Comparison of ENCODE assay signal across 10 cellular contexts in the genomic region with DNA sequence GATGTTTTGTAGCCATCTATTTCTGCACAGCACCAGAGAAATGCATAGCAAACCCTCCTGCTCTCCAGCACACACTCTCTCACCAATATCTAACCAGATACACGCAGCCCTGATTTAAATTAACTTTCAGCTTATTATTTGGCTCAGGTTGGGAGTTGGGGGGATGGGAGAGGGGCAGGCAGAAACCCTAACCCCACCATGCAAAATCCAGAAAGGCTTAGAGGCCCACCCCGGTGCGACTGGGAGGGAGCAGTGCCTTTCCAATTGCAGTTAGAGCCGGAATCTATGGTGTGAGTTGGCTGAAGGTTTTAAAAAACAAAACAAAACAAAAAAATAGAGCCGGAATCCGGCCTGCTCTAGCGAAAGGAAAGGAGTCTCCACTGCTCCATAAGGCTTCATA. TPM values are rescaled to one million over a fixed set of nuclear protein-coding genes. Genes with fewer than 3 reads are reported as not detected.
DNase-seq lines count a peak whose midpoint lies in the region; ATAC-seq and TF ChIP-seq lines count a peak whose summit lies in the region.
"Had no signal": no experiment of that assay in that cellular context is flagged by ENCODE, and none has a peak within 500 bp of the region (broad histone marks: within the 10 kb centered on the region; RNA-seq: fewer than 3 reads in every experiment).

No MANE protein-coding gene starts in this region.

- under 1% methylated on average over 7 of the region's 7 CpGs for WGBS in SK-N-SH (ENCODE audit: low lambda C conversion rate)
- 0 to 5% methylated on average over 3 to 6 of the region's 7 CpGs for WGBS in endodermal cell (ENCODE audit: insufficient coverage in 1 of 2, insufficient read length in 1 of 2), 2 experiments

- H3K4me3 Mint-ChIP-seq in endodermal cell: peak overlapping the region; percentile 94
- peak overlapping the region; percentile 92 for H3K4me3 Mint-ChIP-seq in osteocyte (ENCODE audit: unreplicated experiment)

- H3K27me3 ChIP-seq in SK-N-SH (ENCODE audit: insufficient read depth) (no peaks in the 10 kb centered on the region), OCI-LY3 (ENCODE audit: low read depth, low read length) (no peaks in the 10 kb centered on the region), endodermal cell (ENCODE audit: control insufficient read depth, insufficient read depth, low read length, poor library complexity, severe bottlenecking) (no peaks in the 10 kb centered on the region)

- TF ChIP-seq CTCF in SK-N-SH (IDR thresholded peaks at IDR 0.05) (no peak), OCI-LY3 (IDR thresholded peaks at IDR 0.05; ENCODE audit: low read depth, low read length) (no peak), endodermal cell (conservative IDR thresholded peaks at IDR 0.05) (no peak), osteocyte (IDR thresholded peaks at IDR 0.05) (no peak)

- peak overlapping the region; percentile 93 for H3K27ac Mint-ChIP-seq in endodermal cell
- H3K27ac Mint-ChIP-seq in osteocyte (ENCODE audit: unreplicated experiment): peak overlapping the region; percentile 93

- H3K27ac ChIP-seq in SK-N-SH (ENCODE audit: low read depth in 2 of 2, low read length in 1 of 2) (peak overlapping the region; percentile 93 to 96), OCI-LY3 (ENCODE audit: low read length) (peak overlapping the region; percentile 96), endodermal cell (ENCODE audit: low read depth, low read length) (no peak overlapping the region)

- H3K9ac ChIP-seq in SK-N-SH (peak overlapping the region; percentile 91), OCI-LY3 (ENCODE audit: low read length) (peak overlapping the region; percentile 99), endodermal cell (ENCODE audit: extremely low read depth, low read length, poor library complexity, severe bottlenecking) (peak overlapping the region; percentile 90)

- H3K4me2 ChIP-seq in SK-N-SH (peak overlapping the region; percentile 94), OCI-LY3 (ENCODE audit: low read length) (peak overlapping the region; percentile 92)

- H2AFZ ChIP-seq in SK-N-SH (ENCODE audit: low read depth): 0 out of 2 replicates have a peak overlapping the region, but pooled peaks have one; percentile 30
- no peak overlapping the region for H2AFZ ChIP-seq in OCI-LY3 (ENCODE audit: low read depth, low read length)

- H4K20me1 ChIP-seq in SK-N-SH (ENCODE audit: insufficient read depth) (peaks cover 57% of the 10 kb centered on the region), OCI-LY3 (ENCODE audit: insufficient read depth, low read length) (peaks cover 52% of the 10 kb centered on the region)

- CTCF ChIA-PET in SK-N-SH (lab: Yijun Ruan, JAX): interaction anchor here (0.8 to 3.2 kb wide), 11 partner anchors 11 to 282 kb away, joined by 3 to 14 read pairs (median 5); no protein-coding TSS in a partner anchor

- peaks cover 8 to 15% of the 10 kb centered on the region in 2 experiments for H3K36me3 ChIP-seq in SK-N-SH (replicated peaks in 1 of 2; ENCODE audit: control insufficient read depth in 1 of 2, insufficient read depth in 2 of 2, low read length in 1 of 2)
- H3K36me3 ChIP-seq in OCI-LY3 (replicated peaks; ENCODE audit: low read depth, low read length): peaks cover 27% of the 10 kb centered on the region
- H3K36me3 ChIP-seq in endodermal cell (ENCODE audit: control insufficient read depth, insufficient read depth, low read length): peaks cover 9% of the 10 kb centered on the region

- ATAC-seq in SK-N-SH treated with all-trans-retinoic acid at 6 μM for 48 hours: no peak
- no peak for ATAC-seq in HG02588 (IDR thresholded peaks at IDR 0.05; ENCODE audit: unreplicated experiment)
- ATAC-seq in GM21786 (IDR thresholded peaks at IDR 0.05; ENCODE audit: unreplicated experiment): no peak
- ATAC-seq in GM19023 (IDR thresholded peaks at IDR 0.05; ENCODE audit: unreplicated experiment): no peak

- no peak for TF ChIP-seq EP300 in SK-N-SH (IDR thresholded peaks at IDR 0.05; ENCODE audit: borderline replicate concordance in 1 of 2, low read depth in 1 of 2, low read length in 1 of 2)

- H3K4me1 ChIP-seq in SK-N-SH (ENCODE audit: control insufficient read depth in 1 of 2, insufficient read depth in 2 of 2, low read depth in 1 of 2, low read length in 1 of 2) (peaks cover 30 to 38% of the 10 kb centered on the region in 2 experiments), OCI-LY3 (ENCODE audit: low read length) (peaks cover 23% of the 10 kb centered on the region), endodermal cell (ENCODE audit: control insufficient read depth, insufficient read depth, low read length) (peaks cover 10% of the 10 kb centered on the region)

- H3K4me3 ChIP-seq in SK-N-SH (ENCODE audit: low read depth in 2 of 2, low read length in 1 of 2): peak overlapping the region; percentile 88 to 89
- peak overlapping the region; percentile 93 for H3K4me3 ChIP-seq in OCI-LY3 (ENCODE audit: low read length)
- H3K4me3 ChIP-seq in endodermal cell (ENCODE audit: low read length): peak overlapping the region; percentile 98

- H3K36me3 Mint-ChIP-seq in endodermal cell (ENCODE audit: low read depth) (peaks cover 9% of the 10 kb centered on the region), osteocyte (ENCODE audit: unreplicated experiment) (no peaks in the 10 kb centered on the region)

- H3K27me3 Mint-ChIP-seq in endodermal cell (ENCODE audit: insufficient read depth) (no peaks in the 10 kb centered on the region), osteocyte (ENCODE audit: unreplicated experiment) (no peaks in the 10 kb centered on the region)

- H3F3A ChIP-seq in SK-N-SH (replicated peaks; ENCODE audit: insufficient read depth): peaks cover 18% of the 10 kb centered on the region

- H3K9me2 ChIP-seq in SK-N-SH: no peaks in the 10 kb centered on the region; the same call in 1 of the 2 replicates

- H3K9me3 Mint-ChIP-seq in endodermal cell (no peaks in the 10 kb centered on the region), osteocyte (ENCODE audit: unreplicated experiment) (no peaks in the 10 kb centered on the region)

- H3K4me1 Mint-ChIP-seq in endodermal cell: peaks cover 33% of the 10 kb centered on the region
- H3K4me1 Mint-ChIP-seq in osteocyte (ENCODE audit: unreplicated experiment): peaks cover 56% of the 10 kb centered on the region

- H3K9me3 ChIP-seq in SK-N-SH (no peaks in the 10 kb centered on the region), OCI-LY3 (ENCODE audit: insufficient read depth, low read length) (no peaks in the 10 kb centered on the region), endodermal cell (ENCODE audit: control insufficient read depth, low read length) (no peaks in the 10 kb centered on the region)

- DNase-seq in SK-N-SH (peak; percentile 39), endodermal cell (peak; percentile 67), osteocyte (ENCODE audit: extremely low spot score, unreplicated experiment) (no peak)
- DNase-seq: activated CD8-positive, alpha-beta memory T cell treated with anti-CD3 and anti-CD28 coated beads, Interleukin-2, amount 50 U/mL, for 4 hours; NK-92 treated with Interleukin-12 subunit alpha and Interleukin-12 subunit beta, amount 100 ng/mL, for 24 hours had no signal

- H3K79me2 ChIP-seq in SK-N-SH (ENCODE audit: insufficient read depth): peaks cover 88% of the 10 kb centered on the region
- H3K79me2 ChIP-seq in OCI-LY3 (ENCODE audit: low read length): peaks cover 84% of the 10 kb centered on the region

- no peak for TF ChIP-seq RAD21 in SK-N-SH (IDR thresholded peaks at IDR 0.05; ENCODE audit: low read length)

- POLR2A ChIA-PET in SK-N-SH (lab: Yijun Ruan, JAX): interaction anchor here (0.7 to 1.5 kb wide), 5 partner anchors 12 to 283 kb away, joined by 3 to 4 read pairs (median 4); a partner anchor contains a TSS

TF ChIP-seq in SK-N-SH, 30 proteins besides CTCF, POLR2A, EP300 and RAD21:
- TF ChIP-seq SIN3A (IDR thresholded peaks at IDR 0.05; ENCODE audit: borderline replicate concordance, low read depth, low read length) (peak; percentile 43; the same call in 1 of the 2 replicates), MXI1 (IDR thresholded peaks at IDR 0.05; ENCODE audit: low read depth, low read length) (peak; percentile 28; the same call in 1 of the 2 replicates)
- TF ChIP-seq, protein P1, sequence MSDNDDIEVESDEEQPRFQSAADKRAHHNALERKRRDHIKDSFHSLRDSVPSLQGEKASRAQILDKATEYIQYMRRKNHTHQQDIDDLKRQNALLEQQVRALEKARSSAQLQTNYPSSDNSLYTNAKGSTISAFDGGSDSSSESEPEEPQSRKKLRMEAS (IDR thresholded peaks at IDR 0.05; ENCODE audit: low read depth): no peak
TF ChIP-seq in SK-N-SH: peak in this region for 2.

TF ChIP-seq in SK-N-SH treated with all-trans-retinoic acid at 6 μM for 48 hours, 23 proteins besides CTCF, POLR2A, EP300 and RAD21 (continues in another document):
- TF ChIP-seq, protein P2, sequence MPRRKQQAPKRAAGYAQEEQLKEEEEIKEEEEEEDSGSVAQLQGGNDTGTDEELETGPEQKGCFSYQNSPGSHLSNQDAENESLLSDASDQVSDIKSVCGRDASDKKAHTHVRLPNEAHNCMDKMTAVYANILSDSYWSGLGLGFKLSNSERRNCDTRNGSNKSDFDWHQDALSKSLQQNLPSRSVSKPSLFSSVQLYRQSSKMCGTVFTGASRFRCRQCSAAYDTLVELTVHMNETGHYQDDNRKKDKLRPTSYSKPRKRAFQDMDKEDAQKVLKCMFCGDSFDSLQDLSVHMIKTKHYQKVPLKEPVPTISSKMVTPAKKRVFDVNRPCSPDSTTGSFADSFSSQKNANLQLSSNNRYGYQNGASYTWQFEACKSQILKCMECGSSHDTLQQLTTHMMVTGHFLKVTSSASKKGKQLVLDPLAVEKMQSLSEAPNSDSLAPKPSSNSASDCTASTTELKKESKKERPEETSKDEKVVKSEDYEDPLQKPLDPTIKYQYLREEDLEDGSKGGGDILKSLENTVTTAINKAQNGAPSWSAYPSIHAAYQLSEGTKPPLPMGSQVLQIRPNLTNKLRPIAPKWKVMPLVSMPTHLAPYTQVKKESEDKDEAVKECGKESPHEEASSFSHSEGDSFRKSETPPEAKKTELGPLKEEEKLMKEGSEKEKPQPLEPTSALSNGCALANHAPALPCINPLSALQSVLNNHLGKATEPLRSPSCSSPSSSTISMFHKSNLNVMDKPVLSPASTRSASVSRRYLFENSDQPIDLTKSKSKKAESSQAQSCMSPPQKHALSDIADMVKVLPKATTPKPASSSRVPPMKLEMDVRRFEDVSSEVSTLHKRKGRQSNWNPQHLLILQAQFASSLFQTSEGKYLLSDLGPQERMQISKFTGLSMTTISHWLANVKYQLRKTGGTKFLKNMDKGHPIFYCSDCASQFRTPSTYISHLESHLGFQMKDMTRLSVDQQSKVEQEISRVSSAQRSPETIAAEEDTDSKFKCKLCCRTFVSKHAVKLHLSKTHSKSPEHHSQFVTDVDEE (CRISPR knock-in tag; IDR thresholded peaks at IDR 0.05): no peak
- TF ChIP-seq ZNF8 (CRISPR knock-in tag; IDR thresholded peaks at IDR 0.05): no peak

RNA-seq across cellular contexts. Expression of a gene that starts 3.0 kb away (rescaled TPM):
- 34.4 and 46.5 TPM in 2 replicates for polyA plus RNA-seq in SK-N-SH (2012; rRNA removed)
- 36.8 and 46.3 TPM in 2 replicates for polyA plus RNA-seq in SK-N-SH (2012; cell fraction: cytosol; rRNA removed)
- polyA plus RNA-seq in SK-N-SH (2012; cell fraction: nucleus; rRNA removed): 99.6 and 114 TPM in 2 replicates
- total RNA-seq in endodermal cell: 100 to 1,000 TPM; 114 to 123 TPM
- polyA plus RNA-seq in endodermal cell (2013, experiment 1 of 2): 96.3 TPM
- 93.1 TPM for polyA plus RNA-seq in endodermal cell (2013, experiment 2 of 2)
- 70.0 and 70.5 TPM in 2 replicates for total RNA-seq in osteocyte
